Comparison of ENCODE assay signal across 37 cellular contexts in genomic region chr19:11747277-11747676, GRCh38. TPM values are rescaled to one million over a fixed set of nuclear protein-coding genes. Genes with fewer than 3 reads are reported as not detected.
"Had no signal": no experiment of that assay in that cellular context is flagged by ENCODE, and none has a peak within 500 bp of the region (broad histone marks: within the 10 kb centered on the region; RNA-seq: fewer than 3 reads in every experiment).

No MANE protein-coding gene starts in this region.

- DNase-seq: Kasumi-1, MG63, MM.1S, MV-4-11, NCI-H1048, NCI-H1092, NCI-H1092 treated with DMSO at 0.1 percent for 48 hours, NCI-H1105, NCI-H1105 treated with DMSO at 0.1 percent for 48 hours, NCI-H1417, NCI-H1436, NCI-H1436 treated with DMSO at 0.1 percent for 48 hours, NCI-H146, NCI-H1694, NCI-H1694 treated with DMSO at 0.1 percent for 48 hours, NCI-H187, NCI-H187 treated with DMSO at 0.1 percent for 48 hours, NCI-H1930, NCI-H2029, NCI-H2029 treated with DMSO at 0.1 percent for 48 hours, NCI-H2081, NCI-H2081 treated with DMSO at 0.1 percent for 48 hours, NCI-H2107, NCI-H2171, NCI-H2171 treated with DMSO at 0.1 percent for 48 hours, NCI-H2227 treated with DMSO at 0.1 percent for 48 hours, NCI-H226, NCI-H345, NCI-H446, NCI-H446 treated with DMSO at 0.1 percent for 48 hours, NCI-H510A, NCI-H510A treated with DMSO at 0.1 percent for 48 hours, NCI-H524, NCI-H524 treated with DMSO at 0.1 percent for 48 hours, NCI-H526 had no signal

- H3K36me3 ChIP-seq: MG63 had no signal

- H3K4me3 ChIP-seq: MG63 had no signal

- H3K27me3 ChIP-seq: MG63 had no signal

RNA-seq across cellular contexts. Expression of gene ZNF441, which starts 19.5 kb away (rescaled TPM):
- total RNA-seq: NCI-H460 had no signal

RNA-seq across cellular contexts. Expression of gene ZNF491, which starts 51.0 kb away (rescaled TPM):
- total RNA-seq: MCF 10A, NCI-H460 had no signal
